Comparison of ENCODE assay signal across 8 cellular contexts in genomic region chr10:63630928-63631685, GRCh38.
DNase-seq lines count a peak whose midpoint lies in the region; ATAC-seq and TF ChIP-seq lines count a peak whose summit lies in the region.

No MANE protein-coding gene starts in this region.

- POLR2A ChIA-PET in AG04449 (lab: Yijun Ruan, JAX) = interaction anchor here (0.8 to 2.5 kb wide), 8 partner anchors 49 to 465 kb away, joined by 3 to 20 read pairs (median 7); partner anchors contain the start of gene REEP3

- intact Hi-C loops in left colon (cut with DNase I, micrococcal nuclease) = loop anchor here in 1 of 2 donors (5.0 to 10.0 kb wide), 2 partner anchors 166 to 364 kb away; partner anchors contain the start of gene JMJD1C

- H3K4me3 Mint-ChIP-seq in mesothelial cell of epicardium = peak overlapping the region; percentile 88

- peak overlapping the region; percentile 98 for H3K27ac Mint-ChIP-seq in mesothelial cell of epicardium

- H3K27me3 Mint-ChIP-seq in mesothelial cell of epicardium (ENCODE audit: low read depth) = no peaks in the 10 kb centered on the region

- peaks cover 46% of the 10 kb centered on the region for H3K4me1 Mint-ChIP-seq in mesothelial cell of epicardium

- TF ChIP-seq CTCF in AG04449 (IDR thresholded peaks at IDR 0.05; ENCODE audit: insufficient read depth, low read length, missing control alignments) = no peak
- TF ChIP-seq CTCF in cardiac fibroblast (IDR thresholded peaks at IDR 0.05; ENCODE audit: low read depth, low read length) = no peak
- no peak for TF ChIP-seq CTCF in mesothelial cell of epicardium (IDR thresholded peaks at IDR 0.05; ENCODE audit: unreplicated experiment)

- CTCF ChIA-PET in AG04449 (lab: Yijun Ruan, JAX) = interaction anchor here (0.6 to 9.4 kb wide), 19 partner anchors 16 to 497 kb away, joined by 3 to 166 read pairs (median 3); no protein-coding TSS in a partner anchor

- no peaks in the 10 kb centered on the region for H3K9me3 Mint-ChIP-seq in mesothelial cell of epicardium

- DNase-seq in AG04449 (ENCODE audit: low read depth, low spot score) (peak; percentile 54), cardiac fibroblast (ENCODE audit: low read depth in 2 of 2) (peak in 1 of 2 donors; percentile 17), mesothelial cell of epicardium (ENCODE audit: low spot score in 2 of 2, unreplicated experiment in 2 of 2) (no peak), kidney glomerular epithelial cell (lab: John Stamatoyannopoulos, UW) (no peak), SW480 (ENCODE audit: low spot score) (no peak), left colon (no peak)
- no peak for DNase-seq in Jurkat, Clone E6-1 (ENCODE audit: low read depth, low spot score)
- DNase-seq in stimulated activated CD4-positive, alpha-beta T cell treated with anti-CD3 and anti-CD28 coated beads, Interleukin-4, amount 100 ng/mL, for 24 hours = no peak

- no peaks in the 10 kb centered on the region for H3K36me3 Mint-ChIP-seq in mesothelial cell of epicardium

- H3K4me3 ChIP-seq in AG04449 (ENCODE audit: low read depth, low read length) (peak overlapping the region; percentile 73), cardiac fibroblast (replicated peaks in 1 of 2; ENCODE audit: low read depth in 2 of 2, low read length in 2 of 2) (peak overlapping the region; percentile 56 to 62)
- peak overlapping the region; percentile 79 for H3K4me3 ChIP-seq in Jurkat, Clone E6-1 (ENCODE audit: low read length)

- no peak for ATAC-seq in left colon
